ENCODE assay signal across 1 cellular context in genomic region chr1:156146006-156146748, GRCh38.
TF ChIP-seq lines count a peak whose summit lies in the region.

No MANE protein-coding gene starts in this region.

TF ChIP-seq in K562, 482 proteins besides CTCF, POLR2A, EP300 and RAD21 (continued from another document and continues in another):
- 0 out of 2 replicates have a peak, but pooled peaks have one; percentile 13 for TF ChIP-seq ZBTB33 (CRISPR knock-in tag; IDR thresholded peaks at IDR 0.05)
- TF ChIP-seq ZNF318 (IDR thresholded peaks at IDR 0.05; ENCODE audit: borderline replicate concordance in 1 of 2, low read depth in 1 of 2), result no peak
- no peak for TF ChIP-seq ZNF717 (CRISPR knock-in tag; IDR thresholded peaks at IDR 0.05)
- TF ChIP-seq PRDM10 (IDR thresholded peaks at IDR 0.05; ENCODE audit: partially characterized antibody), result peak; percentile 70
- peak; percentile 34; the same call in 1 of the 2 replicates for TF ChIP-seq ZBTB40 (IDR thresholded peaks at IDR 0.05)
- TF ChIP-seq ZBTB40 (CRISPR knock-in tag; IDR thresholded peaks at IDR 0.05), result no peak
- TF ChIP-seq HEY1 (CRISPR knock-in tag; IDR thresholded peaks at IDR 0.05; ENCODE audit: borderline replicate concordance), result no peak
- 0 out of 2 replicates have a peak, but pooled peaks have one; percentile 51 for TF ChIP-seq THRB (CRISPR knock-in tag; conservative IDR thresholded peaks at IDR 0.05)
- TF ChIP-seq KLF10 (CRISPR knock-in tag; IDR thresholded peaks at IDR 0.05), result no peak
- no peak for TF ChIP-seq SOX6 (IDR thresholded peaks at IDR 0.05)
- no peak for TF ChIP-seq TRIM28 (IDR thresholded peaks at IDR 0.05)
- no peak for TF ChIP-seq ARID3B (CRISPR knock-in tag; IDR thresholded peaks at IDR 0.05; ENCODE audit: borderline replicate concordance)
- no peak for TF ChIP-seq RCOR1 (IDR thresholded peaks at IDR 0.05; ENCODE audit: borderline replicate concordance in 1 of 2, low read depth in 2 of 2, low read length in 2 of 2)
- no peak for TF ChIP-seq USF2 (CRISPR knock-in tag; IDR thresholded peaks at IDR 0.05)
- TF ChIP-seq ZNF140 (CRISPR knock-in tag; IDR thresholded peaks at IDR 0.05), result no peak
- TF ChIP-seq FOXO4 (CRISPR knock-in tag; IDR thresholded peaks at IDR 0.05), result no peak
- no peak for TF ChIP-seq RAD51 (IDR thresholded peaks at IDR 0.05; ENCODE audit: borderline replicate concordance, low read depth)
- TF ChIP-seq HNRNPLL (IDR thresholded peaks at IDR 0.05; ENCODE audit: low read depth, low read length, poor library complexity, severe bottlenecking), result no peak
- TF ChIP-seq NFRKB (IDR thresholded peaks at IDR 0.05; ENCODE audit: low read depth), result no peak
